In genomic region chr3:72953325-72953956, GRCh38 we compare ENCODE assay signal across 20 cellular contexts. TPM values are rescaled to one million over a fixed set of nuclear protein-coding genes. Genes with fewer than 3 reads are reported as not detected.
A peak's percentile ranks its signal among the peaks of the same experiment; 100 is the strongest.
DNase-seq lines count a peak whose midpoint lies in the region; ATAC-seq and TF ChIP-seq lines count a peak whose summit lies in the region.
"Had no signal": no experiment of that assay in that cellular context is flagged by ENCODE, and none has a peak within 500 bp of the region (broad histone marks: within the 10 kb centered on the region; RNA-seq: fewer than 3 reads in every experiment).

No MANE protein-coding gene starts in this region.

- intact Hi-C loops in Caco-2 (cut with micrococcal nuclease; ENCODE audit: unreplicated experiment): loop anchor here (1.0 kb wide), 1 partner anchor 20 kb away; no protein-coding TSS in a partner anchor
- intact Hi-C loops in dorsolateral prefrontal cortex (cut with DNase I): no loop called here
- intact Hi-C loops in right lobe of liver (cut with DNase I): no loop called here

- TF ChIP-seq CTCF in Caco-2 (IDR thresholded peaks at IDR 0.05; ENCODE audit: insufficient read depth in 1 of 2, low read depth in 1 of 2, low read length in 1 of 2, severe bottlenecking in 1 of 2, unreplicated experiment in 1 of 2): no peak
- TF ChIP-seq CTCF in NB4 (IDR thresholded peaks at IDR 0.05; ENCODE audit: low read depth, low read length): no peak
- no peak for TF ChIP-seq CTCF in dorsolateral prefrontal cortex (IDR thresholded peaks at IDR 0.05 in 54 of 56, conservative IDR thresholded peaks at IDR 0.05 in 2 of 56; ENCODE audit: low read depth in 1 of 56, partially characterized antibody in 56 of 56)
- TF ChIP-seq CTCF in right lobe of liver (IDR thresholded peaks at IDR 0.05): no peak

- H3K36me3 ChIP-seq in Caco-2 (ENCODE audit: control insufficient read depth, insufficient read depth, low read length) (no peaks in the 10 kb centered on the region), right lobe of liver (no peaks in the 10 kb centered on the region)
- H3K36me3 ChIP-seq: Peyer's patch, stomach had no signal

- no peaks in the 10 kb centered on the region for H3K9me3 Mint-ChIP-seq in Caco-2 (ENCODE audit: unreplicated experiment)
- no peaks in the 10 kb centered on the region for H3K9me3 Mint-ChIP-seq in effector memory CD8-positive, alpha-beta T cell
- H3K9me3 Mint-ChIP-seq: activated CD8-positive, alpha-beta T cell treated with anti-CD3 and anti-CD28 coated beads for 36 hours; activated T-helper 1 cell treated with anti-CD3 and anti-CD28 coated beads, Interleukin-12 subunit alpha, Interleukin-12 subunit beta, Interleukin-2, Interleukin-4 antibody, amounts not matched to agents 30 ng/mL and 10 ng/mL and 1 ng/mL, durations not matched to agents 14 hours and 24 hours and 36 hours; CD4-positive, alpha-beta T cell; central memory CD8-positive, alpha-beta T cell; immature natural killer cell; memory B cell had no signal

- H3K4me3 ChIP-seq in Caco-2 (ENCODE audit: low read depth, low read length): no peak overlapping the region
- no peak overlapping the region for H3K4me3 ChIP-seq in NB4 (ENCODE audit: low read depth, low read length)
- no peak overlapping the region for H3K4me3 ChIP-seq in dorsolateral prefrontal cortex
- H3K4me3 ChIP-seq in right lobe of liver: no peak overlapping the region
- H3K4me3 ChIP-seq: Peyer's patch, stomach had no signal

- H3K4me1 ChIP-seq in Caco-2: peaks cover 49% of the 10 kb centered on the region
- peaks cover 0 to 65% (median 16%) of the 10 kb centered on the region in 4 donors for H3K4me1 ChIP-seq in right lobe of liver
- H3K4me1 ChIP-seq: Peyer's patch had no signal

- H3K4me3 Mint-ChIP-seq in Caco-2 (ENCODE audit: unreplicated experiment): no peak overlapping the region
- no peak overlapping the region for H3K4me3 Mint-ChIP-seq in effector memory CD8-positive, alpha-beta T cell
- H3K4me3 Mint-ChIP-seq: activated CD8-positive, alpha-beta T cell treated with anti-CD3 and anti-CD28 coated beads for 36 hours; activated T-helper 1 cell treated with anti-CD3 and anti-CD28 coated beads, Interleukin-12 subunit alpha, Interleukin-12 subunit beta, Interleukin-2, Interleukin-4 antibody, amounts not matched to agents 30 ng/mL and 10 ng/mL and 1 ng/mL, durations not matched to agents 14 hours and 24 hours and 36 hours; CD4-positive, alpha-beta T cell; central memory CD8-positive, alpha-beta T cell; immature natural killer cell; memory B cell had no signal

- DNase-seq in Caco-2: peak; percentile 71 to 74
- peak; percentile 14 for DNase-seq in NB4 (ENCODE audit: low read depth)
- DNase-seq in dorsolateral prefrontal cortex: no peak
- peak in 2 of 3 donors; percentile 30 to 66 for DNase-seq in right lobe of liver
- no peak for DNase-seq in effector memory CD8-positive, alpha-beta T cell
- DNase-seq in epidermal melanocyte (ENCODE audit: insufficient read length, low spot score): no peak
- no peak for DNase-seq in RKO (ENCODE audit: low spot score)
- DNase-seq: activated CD8-positive, alpha-beta T cell treated with anti-CD3 and anti-CD28 coated beads for 36 hours; CD4-positive, alpha-beta T cell; immature natural killer cell; NCI-H2081; NCI-H69; Peyer's patch; retina; stomach had no signal

- no TSS peak for BruUV-seq in Caco-2 (replicated peaks; lab: Mats Ljungman, UMichigan)

- H3K9me3 ChIP-seq in Caco-2 (no peaks in the 10 kb centered on the region), right lobe of liver (no peaks in the 10 kb centered on the region)
- H3K9me3 ChIP-seq: Peyer's patch, stomach had no signal

- H3K4me1 Mint-ChIP-seq in Caco-2 (ENCODE audit: low read depth, unreplicated experiment): peaks cover 15% of the 10 kb centered on the region
- peaks cover 1 to 6% of the 10 kb centered on the region in 2 donors for H3K4me1 Mint-ChIP-seq in effector memory CD8-positive, alpha-beta T cell (ENCODE audit: low read depth in 2 of 2)

- peak overlapping the region in 55 of 59 donors; percentile 1 to 99 (median 84) for H3K27ac ChIP-seq in dorsolateral prefrontal cortex
- H3K27ac ChIP-seq in right lobe of liver: peak overlapping the region; percentile 42 to 94 (median 70)
- H3K27ac ChIP-seq: Peyer's patch, stomach, VCaP had no signal

- H3K27me3 ChIP-seq in Caco-2 (replicated peaks; ENCODE audit: control insufficient read depth, insufficient read depth, low read length): no peaks in the 10 kb centered on the region
- H3K27me3 ChIP-seq in dorsolateral prefrontal cortex: no peaks in the 10 kb centered on the region
- no peaks in the 10 kb centered on the region for H3K27me3 ChIP-seq in right lobe of liver
- H3K27me3 ChIP-seq: Peyer's patch, stomach had no signal

- ATAC-seq in right lobe of liver: peak; percentile 52 to 79 (median 69)
- no peak for ATAC-seq in effector memory CD8-positive, alpha-beta T cell (replicated peaks)
- ATAC-seq in GM18517 (IDR thresholded peaks at IDR 0.05; ENCODE audit: unreplicated experiment): no peak
- ATAC-seq: activated CD8-positive, alpha-beta T cell treated with anti-CD3 and anti-CD28 coated beads for 36 hours had no signal

- TF ChIP-seq POLR2A in NB4 (IDR thresholded peaks at IDR 0.05; ENCODE audit: extremely low read depth, insufficient read length) (no peak), right lobe of liver (IDR thresholded peaks at IDR 0.05) (no peak)

- no peaks in the 10 kb centered on the region for H3K27me3 Mint-ChIP-seq in Caco-2 (ENCODE audit: insufficient read depth, unreplicated experiment)
- peaks cover 11 to 19% of the 10 kb centered on the region in 2 donors for H3K27me3 Mint-ChIP-seq in effector memory CD8-positive, alpha-beta T cell
- H3K27me3 Mint-ChIP-seq: activated CD8-positive, alpha-beta T cell treated with anti-CD3 and anti-CD28 coated beads for 36 hours; CD4-positive, alpha-beta T cell; central memory CD8-positive, alpha-beta T cell had no signal

- POLR2A ChIA-PET in Caco-2 (lab: Charles Lee): interaction anchor here (0.7 kb wide), 2 partner anchors 41 to 43 kb away, joined by 3 to 4 read pairs; partner anchors contain the start of gene PPP4R2

- CTCF ChIA-PET in Caco-2 (lab: Charles Lee): interaction anchor here (0.6 to 1.4 kb wide), 2 partner anchors 43 to 103 kb away, joined by 3 to 12 read pairs; partner anchors contain the start of gene PPP4R2

- H3K36me3 Mint-ChIP-seq in Caco-2 (ENCODE audit: insufficient read depth, unreplicated experiment): peaks cover 9% of the 10 kb centered on the region
- H3K36me3 Mint-ChIP-seq in effector memory CD8-positive, alpha-beta T cell (ENCODE audit: insufficient read depth): no peaks in the 10 kb centered on the region
- H3K36me3 Mint-ChIP-seq: immature natural killer cell, memory B cell had no signal

- 31% methylated on average over 6 of the region's 7 CpGs for WGBS in right lobe of liver (ENCODE audit: insufficient coverage, low coverage, low lambda C conversion rate, missing lambda C conversion rate)

- H3K27ac Mint-ChIP-seq in Caco-2 (ENCODE audit: unreplicated experiment): no peak overlapping the region
- H3K27ac Mint-ChIP-seq in effector memory CD8-positive, alpha-beta T cell: no peak overlapping the region
- H3K27ac Mint-ChIP-seq: activated CD8-positive, alpha-beta T cell treated with anti-CD3 and anti-CD28 coated beads for 36 hours; activated T-helper 1 cell treated with anti-CD3 and anti-CD28 coated beads, Interleukin-12 subunit alpha, Interleukin-12 subunit beta, Interleukin-2, Interleukin-4 antibody, amounts not matched to agents 30 ng/mL and 10 ng/mL and 1 ng/mL, durations not matched to agents 14 hours and 24 hours and 36 hours; CD4-positive, alpha-beta T cell; immature natural killer cell; memory B cell had no signal

RNA-seq across cellular contexts. Expression of gene PPP4R2, which starts 43.2 kb away (rescaled TPM):
- 91.3 and 93.6 TPM in 2 replicates for total RNA-seq in Caco-2 (2022)
- total RNA-seq in dorsolateral prefrontal cortex: 100 to 1,000 TPM in 7 of 120 experiments, 10 to 100 TPM in 113; 50.2 to 118 (median 78.2) TPM
- total RNA-seq in right lobe of liver: 10 to 100 TPM; 23.7 to 56.1 (median 42.3) TPM

Comparison
In these comparisons a context has a peak if more than half of its experiments do, and no peak if none do; other contexts are left out.
1. DNase-seq: peak in Caco-2 (2 of 2), NB4 (single experiment) and right lobe of liver (2 of 3); none in dorsolateral prefrontal cortex (0 of 10), effector memory CD8-positive, alpha-beta T cell (0 of 3), epidermal melanocyte (single experiment) and RKO (single experiment).
2. ATAC-seq: peak in right lobe of liver (4 of 4); none in effector memory CD8-positive, alpha-beta T cell (single experiment) and GM18517 (single experiment).